Comparison of ENCODE assay signal across 1 cellular context in the genomic region with DNA sequence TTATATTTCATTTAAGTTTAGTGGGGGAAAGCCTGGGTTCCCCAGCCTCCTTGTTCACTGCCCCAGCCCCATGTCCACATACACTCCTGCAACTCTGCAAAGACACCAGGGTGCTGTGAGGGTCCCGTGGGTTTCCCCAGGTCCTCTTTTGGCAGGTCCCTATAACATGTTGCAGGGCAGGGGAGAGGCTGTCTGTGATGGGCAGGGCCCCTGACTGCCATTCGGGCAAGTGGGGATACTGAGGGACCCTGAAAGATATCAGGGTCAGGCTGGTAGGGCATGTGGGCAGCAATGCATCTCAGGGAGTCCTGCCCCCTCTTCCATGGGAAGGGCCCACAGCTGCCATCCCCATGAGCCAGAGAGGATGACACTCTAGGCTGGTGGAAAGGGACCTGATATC.
TF ChIP-seq lines count a peak whose summit lies in the region.

No MANE protein-coding gene starts in this region.

TF ChIP-seq in HepG2, 621 proteins besides CTCF, POLR2A, EP300 and RAD21:
- TF ChIP-seq ZNF574 (CRISPR knock-in tag; IDR thresholded peaks at IDR 0.05) (no peak), TBX2 (CRISPR knock-in tag; IDR thresholded peaks at IDR 0.05; ENCODE audit: borderline replicate concordance) (no peak)
